ENCODE assay signal across 16 cellular contexts in the genomic region with DNA sequence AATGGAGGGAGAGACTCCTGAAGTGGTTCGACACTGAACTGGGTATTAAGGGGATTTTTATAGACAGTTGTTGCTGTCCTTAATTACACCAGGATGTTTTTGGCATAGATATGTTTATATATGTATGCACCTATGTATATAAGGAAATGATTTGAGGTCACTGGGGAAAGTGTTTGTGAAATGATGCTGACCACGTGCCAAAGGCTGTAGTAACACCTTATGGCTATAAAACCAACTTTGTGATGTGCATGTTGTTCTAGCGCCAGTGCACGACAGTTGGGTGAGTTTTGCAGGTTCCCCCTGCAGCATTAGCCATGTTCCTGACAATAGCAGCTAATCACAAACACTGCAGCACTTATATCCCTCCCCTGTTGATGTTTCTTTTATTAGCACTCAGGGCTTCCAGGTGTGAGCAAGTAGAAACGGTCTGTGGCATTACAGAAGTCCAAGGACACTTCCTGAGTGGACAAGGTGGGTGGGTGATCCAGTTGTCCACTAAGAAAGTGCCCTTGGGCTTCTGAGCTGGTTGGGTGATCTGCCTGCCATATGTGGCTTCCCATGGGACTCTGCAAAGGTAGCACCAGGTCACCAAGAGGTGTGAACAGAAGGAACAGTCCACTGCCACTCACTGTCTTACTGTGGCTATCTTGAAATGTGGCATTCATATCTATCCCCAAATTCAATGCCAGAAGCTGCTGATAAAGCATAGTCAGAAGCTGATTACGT.
DNase-seq lines count a peak whose midpoint lies in the region; ATAC-seq and TF ChIP-seq lines count a peak whose summit lies in the region.
"Had no signal": no experiment of that assay in that cellular context is flagged by ENCODE, and none has a peak within 500 bp of the region (broad histone marks: within the 10 kb centered on the region; RNA-seq: fewer than 3 reads in every experiment).

No MANE protein-coding gene starts in this region.

- H3K9me3 ChIP-seq in colonic mucosa (no peaks in the 10 kb centered on the region), right cardiac atrium (ENCODE audit: control insufficient read depth, low read length) (no peaks in the 10 kb centered on the region), endodermal cell (ENCODE audit: control insufficient read depth, low read length) (no peaks in the 10 kb centered on the region)
- H3K9me3 ChIP-seq: BE2C had no signal

- no peaks in the 10 kb centered on the region for H3K36me3 Mint-ChIP-seq in endodermal cell (ENCODE audit: low read depth)
- H3K36me3 Mint-ChIP-seq: CD14-positive monocyte; CD8-positive, alpha-beta T cell had no signal

- no peak overlapping the region for H3K4me3 Mint-ChIP-seq in endodermal cell
- H3K4me3 Mint-ChIP-seq: CD14-positive monocyte; CD8-positive, alpha-beta T cell had no signal

- intact Hi-C loops in colonic mucosa (cut with DNase I), result no loop called here
- intact Hi-C loops in right cardiac atrium (cut with DNase I), result no loop called here

- no peaks in the 10 kb centered on the region for H3K4me1 ChIP-seq in colonic mucosa
- H3K4me1 ChIP-seq in right cardiac atrium (ENCODE audit: control insufficient read depth, insufficient read depth, low read length), result no peaks in the 10 kb centered on the region
- H3K4me1 ChIP-seq in endodermal cell (ENCODE audit: control insufficient read depth, insufficient read depth, low read length), result peaks cover 6% of the 10 kb centered on the region
- H3K4me1 ChIP-seq: BE2C had no signal

- H3K4me3 ChIP-seq in LNCaP clone FGC (ENCODE audit: low read depth, low read length) (no peak overlapping the region), colonic mucosa (no peak overlapping the region), right cardiac atrium (ENCODE audit: low read length) (no peak overlapping the region), endodermal cell (ENCODE audit: low read length) (no peak overlapping the region)
- H3K4me3 ChIP-seq: HAP-1 had no signal

- H3K27ac ChIP-seq in C4-2B (peak overlapping the region; percentile 80), colonic mucosa (no peak overlapping the region), right cardiac atrium (ENCODE audit: low read length) (peak overlapping the region; percentile 25), endodermal cell (ENCODE audit: low read depth, low read length) (no peak overlapping the region)

- H3K9ac ChIP-seq in colonic mucosa (ENCODE audit: low read depth in 2 of 2, low read length in 2 of 2), result no peak overlapping the region
- H3K9ac ChIP-seq in endodermal cell (ENCODE audit: extremely low read depth, low read length, poor library complexity, severe bottlenecking), result no peak overlapping the region

- no peaks in the 10 kb centered on the region for H3K27me3 Mint-ChIP-seq in endodermal cell (ENCODE audit: insufficient read depth)

- DNase-seq in LNCaP clone FGC (ENCODE audit: low read depth) (peak; percentile 91), colonic mucosa (peak; percentile 51), right cardiac atrium (no peak), endodermal cell (no peak), amniotic stem cell (lab: John Stamatoyannopoulos, UW) (no peak)
- no peak for DNase-seq in activated CD8-positive, alpha-beta memory T cell treated with anti-CD3 and anti-CD28 coated beads for 24 hours
- DNase-seq: BE2C; CD8-positive, alpha-beta T cell; COR-L47; DMS153; DMS79 treated with DMSO at 0.1 percent for 48 hours; EL; GOT3 had no signal

- no peak overlapping the region for H3K27ac Mint-ChIP-seq in endodermal cell
- H3K27ac Mint-ChIP-seq: CD14-positive monocyte; CD8-positive, alpha-beta T cell had no signal

- TF ChIP-seq CTCF in C4-2B (conservative IDR thresholded peaks at IDR 0.05), result no peak
- TF ChIP-seq CTCF in LNCaP clone FGC (IDR thresholded peaks at IDR 0.05; ENCODE audit: control insufficient read depth, extremely low read depth, insufficient read depth), result no peak
- no peak for TF ChIP-seq CTCF in colonic mucosa (IDR thresholded peaks at IDR 0.05)
- TF ChIP-seq CTCF in endodermal cell (conservative IDR thresholded peaks at IDR 0.05), result no peak

- peaks cover 22% of the 10 kb centered on the region for H3K9me3 Mint-ChIP-seq in endodermal cell

- WGBS in right cardiac atrium, result 68% methylated on average over 6 of the region's 6 CpGs
- WGBS in endodermal cell (ENCODE audit: insufficient coverage in 1 of 2, insufficient read length in 1 of 2), 2 experiments, result 88 to 91% methylated on average over 4 to 6 of the region's 6 CpGs

- peak in 1 of 2 donors; percentile 74 for ATAC-seq in right cardiac atrium
- ATAC-seq: CD8-positive, alpha-beta T cell had no signal

- peaks cover 17% of the 10 kb centered on the region for H3K4me1 Mint-ChIP-seq in endodermal cell
- H3K4me1 Mint-ChIP-seq: CD14-positive monocyte had no signal

- H3K27me3 ChIP-seq in colonic mucosa, result no peaks in the 10 kb centered on the region
- H3K27me3 ChIP-seq in right cardiac atrium (ENCODE audit: control insufficient read depth, insufficient read depth), result no peaks in the 10 kb centered on the region
- H3K27me3 ChIP-seq in endodermal cell (ENCODE audit: control insufficient read depth, insufficient read depth, low read length, poor library complexity, severe bottlenecking), result no peaks in the 10 kb centered on the region
- H3K27me3 ChIP-seq: BE2C had no signal

- no peaks in the 10 kb centered on the region for H3K36me3 ChIP-seq in colonic mucosa
- H3K36me3 ChIP-seq in endodermal cell (ENCODE audit: control insufficient read depth, insufficient read depth, low read length), result no peaks in the 10 kb centered on the region
- H3K36me3 ChIP-seq: BE2C, HAP-1 had no signal

Comparison
In these comparisons a context has a peak if more than half of its experiments do, and no peak if none do; other contexts are left out.
1. H3K27ac ChIP-seq: peak in C4-2B (single experiment) and right cardiac atrium (single experiment); none in colonic mucosa (single experiment) and endodermal cell (single experiment).
2. DNase-seq: peak in LNCaP clone FGC (single experiment) and colonic mucosa (single experiment); none in right cardiac atrium (0 of 3), activated CD8-positive, alpha-beta memory T cell treated with anti-CD3 and anti-CD28 coated beads for 24 hours (single experiment), endodermal cell (single experiment) and amniotic stem cell (single experiment).